In genomic region chr19:29605653-29606419, GRCh38 we compare ENCODE assay signal across 8 cellular contexts. TPM values are rescaled to one million over a fixed set of nuclear protein-coding genes. Genes with fewer than 3 reads are reported as not detected.
A peak's percentile ranks its signal among the peaks of the same experiment; 100 is the strongest.
DNase-seq lines count a peak whose midpoint lies in the region; ATAC-seq, FAIRE-seq and TF ChIP-seq lines count a peak whose summit lies in the region.

POP4 (plus strand) TSS chr19:29606283; CDS start chr19:29606319, 36 bp downstream.

- H3K4me3 ChIP-seq in SU-DHL-6 (ENCODE audit: insufficient read depth, low read length, poor library complexity, severe bottlenecking) (peak within 1 kb of the TSS; percentile 96), pancreas (peak within 1 kb of the TSS; percentile 74 to 93 (median 86)), tibial artery (peak within 1 kb of the TSS; percentile 74 to 93)

- H3K79me2 ChIP-seq in SU-DHL-6 (ENCODE audit: insufficient read depth, low read length), result peaks cover 10% of the 10 kb centered on the region

- H3K4me1 Mint-ChIP-seq in activated naive CD8-positive, alpha-beta T cell treated with anti-CD3 and anti-CD28 coated beads, Interleukin-2, amount 10 ng/mL, durations not matched to agents 7 days and 5 days, result peaks cover 20% of the 10 kb centered on the region

- H3K4me1 ChIP-seq in pancreas, result peaks cover 0 to 15% (median 0%) of the 10 kb centered on the region in 3 donors
- peaks cover 0 to 17% (median 14%) of the 10 kb centered on the region in 4 donors for H3K4me1 ChIP-seq in tibial artery

- 0 to 1% methylated on average over 47 of the region's 47 CpGs for WGBS in pancreas, 2 donors

- H3K4me2 ChIP-seq in SU-DHL-6 (ENCODE audit: low read depth, low read length, poor library complexity, severe bottlenecking), result peak within 1 kb of the TSS; percentile 95

- H3K36me3 ChIP-seq in SU-DHL-6 (ENCODE audit: low read length) (0 out of 2 replicates have a peak, but pooled peaks cover 3% of the 10 kb centered on the region), pancreas (peaks cover 0 to 4% (median 0%) of the 10 kb centered on the region in 3 donors), tibial artery (peaks cover 13 to 22% (median 15%) of the 10 kb centered on the region in 3 donors)

- CTCF ChIA-PET in GM10248 (lab: Yijun Ruan, JAX), result interaction anchor here (1.1 to 10.3 kb wide), 10 partner anchors 9 to 125 kb away, joined by 3 to 115 read pairs (median 5); partner anchors contain the start of genes C19orf12 and PLEKHF1

- H3K9me3 ChIP-seq in SU-DHL-6 (ENCODE audit: insufficient read depth, low read length) (no peaks in the 10 kb centered on the region), pancreas (no peaks in the 10 kb centered on the region), tibial artery (no peaks in the 10 kb centered on the region)

- H3K4me3 Mint-ChIP-seq in activated naive CD8-positive, alpha-beta T cell treated with anti-CD3 and anti-CD28 coated beads, Interleukin-2, amount 10 ng/mL, durations not matched to agents 7 days and 5 days, result peak within 1 kb of the TSS; percentile 100

- 0 out of 2 replicates have a peak, but pooled peaks cover 3% of the 10 kb centered on the region for H3F3A ChIP-seq in SU-DHL-6 (ENCODE audit: insufficient read depth)

- H3K27me3 ChIP-seq in SU-DHL-6 (ENCODE audit: low read length) (no peaks in the 10 kb centered on the region), pancreas (no peaks in the 10 kb centered on the region), tibial artery (no peaks in the 10 kb centered on the region)

- no peaks in the 10 kb centered on the region for H3K27me3 Mint-ChIP-seq in activated naive CD8-positive, alpha-beta T cell treated with anti-CD3 and anti-CD28 coated beads, Interleukin-2, amount 10 ng/mL, durations not matched to agents 7 days and 5 days

- H2AFZ ChIP-seq in SU-DHL-6 (ENCODE audit: low read depth, low read length, severe bottlenecking), result peak within 1 kb of the TSS; percentile 70

- POLR2A ChIA-PET in GM10248 (lab: Yijun Ruan, JAX), result interaction anchor here (0.6 to 1.4 kb wide), 5 partner anchors 23 to 109 kb away, joined by 3 to 5 read pairs (median 3); partner anchors contain the start of genes C19orf12 and PLEKHF1
- POLR2A ChIA-PET in activated naive CD8-positive, alpha-beta T cell treated with anti-CD3 and anti-CD28 coated beads, Interleukin-2, amount 10 ng/mL, durations not matched to agents 7 days and 5 days (lab: Charles Lee), result interaction anchor here (0.6 to 3.9 kb wide), 40 partner anchors 9 to 1813 kb away, joined by 3 to 96 read pairs (median 6); partner anchors contain the start of genes C19orf12, CCNE1, PLEKHF1 and UQCRFS1

- peak; percentile 9 for FAIRE-seq in pancreas (lab: Jason Lieb, UNC)

- no peaks in the 10 kb centered on the region for H3K9me2 ChIP-seq in SU-DHL-6 (replicated peaks; ENCODE audit: insufficient read depth, low read length)

- ATAC-seq in HG02623 (IDR thresholded peaks at IDR 0.05; ENCODE audit: unreplicated experiment), result peak; percentile 62
- ATAC-seq in activated naive CD8-positive, alpha-beta T cell treated with anti-CD3 and anti-CD28 coated beads, Interleukin-2, amount 10 ng/mL, durations not matched to agents 7 days and 5 days (ENCODE audit: low read depth), result peak; percentile 93
- peak; percentile 94 for ATAC-seq in Right ventricle myocardium inferior
- peak; percentile 93 to 98 (median 98) for ATAC-seq in pancreas

- no peaks in the 10 kb centered on the region for H4K20me1 ChIP-seq in SU-DHL-6 (ENCODE audit: low read depth, low read length)

- peak within 1 kb of the TSS; percentile 53 for H3K27ac ChIP-seq in SU-DHL-6 (ENCODE audit: low read depth, low read length)
- H3K27ac ChIP-seq in pancreas, result peak within 1 kb of the TSS; percentile 89 to 95 (median 90)
- peak within 1 kb of the TSS; percentile 88 to 95 for H3K27ac ChIP-seq in tibial artery

- H3K9me3 Mint-ChIP-seq in activated naive CD8-positive, alpha-beta T cell treated with anti-CD3 and anti-CD28 coated beads, Interleukin-2, amount 10 ng/mL, durations not matched to agents 7 days and 5 days, result no peaks in the 10 kb centered on the region

- H3K27ac Mint-ChIP-seq in activated naive CD8-positive, alpha-beta T cell treated with anti-CD3 and anti-CD28 coated beads, Interleukin-2, amount 10 ng/mL, durations not matched to agents 7 days and 5 days, result peak within 1 kb of the TSS; percentile 100

- H3K36me3 Mint-ChIP-seq in activated naive CD8-positive, alpha-beta T cell treated with anti-CD3 and anti-CD28 coated beads, Interleukin-2, amount 10 ng/mL, durations not matched to agents 7 days and 5 days, result peaks cover 3% of the 10 kb centered on the region

- H3K9ac ChIP-seq in SU-DHL-6 (ENCODE audit: low read length), result peak within 1 kb of the TSS; percentile 72

- DNase-seq in GM10248 (ENCODE audit: extremely low spot score), result peak; percentile 97
- DNase-seq in NCI-H1105 (lab: John Stamatoyannopoulos, UW), result peak; percentile 96
- peak; percentile 98 for DNase-seq in activated naive CD8-positive, alpha-beta T cell treated with anti-CD3 and anti-CD28 coated beads, Interleukin-2, amount 10 ng/mL, durations not matched to agents 7 days and 5 days
- peak; percentile 99 for DNase-seq in Right ventricle myocardium inferior (ENCODE audit: missing footprints)
- peak; percentile 95 to 100 (median 97) for DNase-seq in pancreas
- DNase-seq in tibial artery, result peak; percentile 97 to 98

- intact Hi-C loops in Right ventricle myocardium inferior (cut with DNase I), result loop anchor here (1.0 to 2.0 kb wide), 2 partner anchors 59 to 110 kb away; partner anchors contain the start of gene PLEKHF1
- intact Hi-C loops in pancreas (cut with DNase I), result no loop called here
- intact Hi-C loops in tibial artery (cut with DNase I; ENCODE audit: low total_unique reads), result no loop called here

- TF ChIP-seq CTCF in GM10248 (IDR thresholded peaks at IDR 0.05; ENCODE audit: control extremely low read depth, extremely low read depth, low read depth, missing control alignments) (no peak), SU-DHL-6 (IDR thresholded peaks at IDR 0.05; ENCODE audit: insufficient read depth, low read length, poor library complexity, severe bottlenecking) (no peak), pancreas (IDR thresholded peaks at IDR 0.05) (no peak), tibial artery (IDR thresholded peaks at IDR 0.05) (no peak)

RNA-seq across cellular contexts. Expression of gene POP4, which starts in this region (rescaled TPM):
- 10 to 100 TPM; 79.9 to 80.3 TPM for total RNA-seq in activated naive CD8-positive, alpha-beta T cell treated with anti-CD3 and anti-CD28 coated beads, Interleukin-2, amount 10 ng/mL, durations not matched to agents 7 days and 5 days
- 58.0 TPM for total RNA-seq in Right ventricle myocardium inferior
- 10 to 100 TPM; 14.3 to 32.3 (median 23.1) TPM for total RNA-seq in pancreas
- polyA plus RNA-seq in pancreas, result 10 to 100 TPM; 26.3 to 50.3 TPM

Comparison
In these comparisons a context has a peak if more than half of its experiments do, and no peak if none do; other contexts are left out.
1. Peak in every context shown above with its lines: DNase-seq, ATAC-seq, H3K4me3 ChIP-seq and H3K27ac ChIP-seq.